Comparison of ENCODE assay signal across 2 cellular contexts in genomic region chr14:74988993-74989392, GRCh38.
TF ChIP-seq lines count a peak whose summit lies in the region.

No MANE protein-coding gene starts in this region.

TF ChIP-seq in Ishikawa, 13 proteins besides CTCF, POLR2A, EP300 and RAD21:
- TF ChIP-seq NFIC (IDR thresholded peaks at IDR 0.05) (no peak), YY1 (IDR thresholded peaks at IDR 0.05; ENCODE audit: low read depth) (no peak), USF1 (IDR thresholded peaks at IDR 0.05) (peak; percentile 87), ZBTB7A (IDR thresholded peaks at IDR 0.05; ENCODE audit: low read depth) (no peak)

TF ChIP-seq in endothelial cell of umbilical vein, 7 proteins besides CTCF, POLR2A, EP300 and RAD21:
- TF ChIP-seq GATA2 (IDR thresholded peaks at IDR 0.05; ENCODE audit: insufficient read depth, insufficient read length, low read depth, low read length) (no peak), JUN (IDR thresholded peaks at IDR 0.05; ENCODE audit: borderline replicate concordance, insufficient read depth, insufficient read length, low read depth) (no peak), MYC (IDR thresholded peaks at IDR 0.05; ENCODE audit: low read depth, low read length) (no peak), EZH2 (IDR thresholded peaks at IDR 0.05; ENCODE audit: borderline replicate concordance, low read depth, low read length, severe bottlenecking) (no peak), POLR2AphosphoS5 (IDR thresholded peaks at IDR 0.05; ENCODE audit: insufficient read depth, low read depth, low read length) (no peak), FOS (IDR thresholded peaks at IDR 0.05; ENCODE audit: borderline replicate concordance, insufficient read depth, low read length) (no peak)
- TF ChIP-seq, protein P1, sequence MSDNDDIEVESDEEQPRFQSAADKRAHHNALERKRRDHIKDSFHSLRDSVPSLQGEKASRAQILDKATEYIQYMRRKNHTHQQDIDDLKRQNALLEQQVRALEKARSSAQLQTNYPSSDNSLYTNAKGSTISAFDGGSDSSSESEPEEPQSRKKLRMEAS (IDR thresholded peaks at IDR 0.05; ENCODE audit: insufficient read depth, insufficient read length) = no peak
